10 cellular contexts compared by ENCODE assay signal in the genomic region with DNA sequence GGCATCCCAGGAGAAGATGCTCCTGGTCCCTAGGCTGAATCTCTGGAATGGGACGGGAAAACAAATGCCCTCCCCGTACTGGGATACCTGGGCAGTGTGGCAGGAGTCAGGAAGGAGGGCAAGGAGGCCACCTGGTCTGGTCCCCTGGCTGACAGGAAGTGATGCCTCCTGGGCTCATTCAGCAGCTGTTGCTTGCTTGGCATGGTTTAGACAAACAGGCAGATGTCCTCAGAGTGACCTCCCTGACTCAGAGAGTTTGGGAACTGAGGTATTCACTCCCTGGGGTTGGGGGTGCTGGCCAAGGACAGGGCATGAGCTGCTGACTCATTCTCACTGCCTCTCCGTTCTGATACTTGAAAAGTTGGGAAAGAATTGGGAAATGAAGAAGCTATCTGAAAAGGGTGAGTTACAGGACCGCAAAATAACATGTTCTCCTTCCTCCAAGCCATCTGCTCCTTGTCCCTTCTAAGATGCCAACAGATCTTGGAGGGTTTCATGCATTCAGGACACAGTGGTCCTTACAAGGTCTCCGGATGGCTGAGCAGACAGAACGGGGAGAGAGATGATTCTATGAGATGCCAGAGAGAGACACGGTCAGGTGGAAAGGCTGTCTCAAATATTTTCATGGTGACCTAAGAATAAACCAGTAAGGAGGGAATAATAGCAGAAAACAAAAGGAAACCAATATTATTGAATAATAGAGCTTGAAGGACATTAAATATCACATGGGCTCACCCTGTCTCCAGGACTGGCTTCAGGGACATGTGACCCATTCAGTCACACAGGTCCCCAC.
DNase-seq lines count a peak whose midpoint lies in the region; ATAC-seq and TF ChIP-seq lines count a peak whose summit lies in the region.
"Had no signal": no experiment of that assay in that cellular context is flagged by ENCODE, and none has a peak within 500 bp of the region (broad histone marks: within the 10 kb centered on the region; RNA-seq: fewer than 3 reads in every experiment).

No MANE protein-coding gene starts in this region.

- TF ChIP-seq CTCF in Peyer's patch (IDR thresholded peaks at IDR 0.05) (no peak), fibroblast of mammary gland (conservative IDR thresholded peaks at IDR 0.05; ENCODE audit: control insufficient read depth, insufficient read depth, low read depth, low read length) (no peak)

- H3K4me3 ChIP-seq in Peyer's patch (no peak overlapping the region), fibroblast of mammary gland (ENCODE audit: control insufficient read depth, low read depth, low read length) (no peak overlapping the region)
- H3K4me3 ChIP-seq in CD8-positive, alpha-beta memory T cell (ENCODE audit: low read length): no peak overlapping the region

- H3K4me1 Mint-ChIP-seq in CD8-positive, alpha-beta memory T cell: no peaks in the 10 kb centered on the region
- H3K4me1 Mint-ChIP-seq: stimulated activated naive CD8-positive, alpha-beta T cell treated with anti-CD3 and anti-CD28 coated beads, Interleukin-15, amount 100 ng/mL, for 72 hours had no signal

- peak; percentile 75 for DNase-seq in DMS 273 (lab: John Stamatoyannopoulos, UW; ENCODE audit: unreplicated experiment)
- DNase-seq in Peyer's patch: peak in 2 of 3 donors; percentile 23 to 72
- peak; percentile 100 for DNase-seq in fibroblast of mammary gland (ENCODE audit: low read depth)
- peak; percentile 24 for DNase-seq in pons (ENCODE audit: low spot score)
- DNase-seq in activated CD8-positive, alpha-beta memory T cell treated with anti-CD3 and anti-CD28 coated beads, Interleukin-2, amount 50 U/mL, for 4 hours: no peak
- DNase-seq in CD8-positive, alpha-beta memory T cell: no peak
- no peak for DNase-seq in NCI-H524 treated with DMSO at 0.1 percent for 48 hours (lab: John Stamatoyannopoulos, UW)
- DNase-seq: NCI-H774; stimulated activated naive CD8-positive, alpha-beta T cell treated with anti-CD3 and anti-CD28 coated beads, Interleukin-15, amount 100 ng/mL, for 72 hours had no signal

- ATAC-seq in HG03432 (IDR thresholded peaks at IDR 0.05; ENCODE audit: unreplicated experiment): no peak
- ATAC-seq: stimulated activated naive CD8-positive, alpha-beta T cell treated with anti-CD3 and anti-CD28 coated beads, Interleukin-15, amount 100 ng/mL, for 72 hours had no signal

- H3K27me3 ChIP-seq in Peyer's patch: no peaks in the 10 kb centered on the region
- H3K27me3 ChIP-seq in CD8-positive, alpha-beta memory T cell (ENCODE audit: insufficient read depth, low read length, poor library complexity, severe bottlenecking): no peaks in the 10 kb centered on the region

- H3K27me3 Mint-ChIP-seq in CD8-positive, alpha-beta memory T cell: peaks cover 0 to 2% of the 10 kb centered on the region in 2 donors
- H3K27me3 Mint-ChIP-seq: stimulated activated naive CD8-positive, alpha-beta T cell treated with anti-CD3 and anti-CD28 coated beads, Interleukin-15, amount 100 ng/mL, for 72 hours had no signal

- no peaks in the 10 kb centered on the region for H3K4me1 ChIP-seq in Peyer's patch
- no peaks in the 10 kb centered on the region for H3K4me1 ChIP-seq in CD8-positive, alpha-beta memory T cell (ENCODE audit: insufficient read depth, low read length)

- no peak overlapping the region for H3K27ac Mint-ChIP-seq in CD8-positive, alpha-beta memory T cell
- H3K27ac Mint-ChIP-seq: stimulated activated naive CD8-positive, alpha-beta T cell treated with anti-CD3 and anti-CD28 coated beads, Interleukin-15, amount 100 ng/mL, for 72 hours had no signal

- H3K27ac ChIP-seq in Peyer's patch: peak overlapping the region in 2 of 4 donors; percentile 43 to 52
- H3K27ac ChIP-seq in CD8-positive, alpha-beta memory T cell (ENCODE audit: low read depth, low read length): no peak overlapping the region

- TF ChIP-seq POLR2A in Peyer's patch (IDR thresholded peaks at IDR 0.05): no peak

- H3K9me3 ChIP-seq in Peyer's patch: no peaks in the 10 kb centered on the region
- H3K9me3 ChIP-seq in CD8-positive, alpha-beta memory T cell (ENCODE audit: low read length): no peaks in the 10 kb centered on the region

- CTCF ChIA-PET in CD8-positive, alpha-beta memory T cell (lab: Charles Lee): no interaction called here

- H3K9me3 Mint-ChIP-seq in CD8-positive, alpha-beta memory T cell: peaks cover 0 to 17% (median 8%) of the 10 kb centered on the region in 5 donors
- H3K9me3 Mint-ChIP-seq: stimulated activated naive CD8-positive, alpha-beta T cell treated with anti-CD3 and anti-CD28 coated beads, Interleukin-15, amount 100 ng/mL, for 72 hours had no signal

- H3K36me3 Mint-ChIP-seq in CD8-positive, alpha-beta memory T cell: no peaks in the 10 kb centered on the region

- H3K4me3 Mint-ChIP-seq in CD8-positive, alpha-beta memory T cell: no peak overlapping the region
- H3K4me3 Mint-ChIP-seq: stimulated activated naive CD8-positive, alpha-beta T cell treated with anti-CD3 and anti-CD28 coated beads, Interleukin-15, amount 100 ng/mL, for 72 hours had no signal

- POLR2A ChIA-PET in CD8-positive, alpha-beta memory T cell (lab: Charles Lee): no interaction called here

- no peaks in the 10 kb centered on the region for H3K36me3 ChIP-seq in Peyer's patch
- H3K36me3 ChIP-seq in CD8-positive, alpha-beta memory T cell (ENCODE audit: insufficient read depth, low read length): no peaks in the 10 kb centered on the region

Comparison
In these comparisons a context has a peak if more than half of its experiments do, and no peak if none do; other contexts are left out.
1. DNase-seq: peak in DMS 273 (single experiment), Peyer's patch (2 of 3), fibroblast of mammary gland (single experiment) and pons (single experiment); none in activated CD8-positive, alpha-beta memory T cell treated with anti-CD3 and anti-CD28 coated beads, Interleukin-2, amount 50 U/mL, for 4 hours (single experiment), CD8-positive, alpha-beta memory T cell (0 of 5) and NCI-H524 treated with DMSO at 0.1 percent for 48 hours (single experiment).